28 cellular contexts compared by ENCODE assay signal in genomic region chr1:5428391-5428790, GRCh38.
"Had no signal": no experiment of that assay in that cellular context is flagged by ENCODE, and none has a peak within 500 bp of the region (broad histone marks: within the 10 kb centered on the region; RNA-seq: fewer than 3 reads in every experiment).

No MANE protein-coding gene starts in this region.

- H3K9me3 ChIP-seq: esophagus muscularis mucosa, neutrophil, right lobe of liver, transverse colon, vagina had no signal

- ATAC-seq: activated CD4-positive, CD25-positive, alpha-beta regulatory T cell treated with anti-CD3 and anti-CD28 coated beads, Interleukin-2, amount 50 U/mL, for 24 hours; left cardiac atrium; left ventricle myocardium superior; right lobe of liver had no signal

- H3K36me3 ChIP-seq: esophagus muscularis mucosa, neutrophil, right lobe of liver, transverse colon, vagina, WERI-Rb-1 had no signal

- H3K9me3 Mint-ChIP-seq: activated CD4-positive, alpha-beta memory T cell treated with anti-CD3 and anti-CD28 coated beads for 36 hours; activated CD4-positive, alpha-beta T cell treated with anti-CD3 and anti-CD28 coated beads, Interleukin-2, amount 10 ng/mL, durations not matched to agents 24 days and 14 days; activated naive CD4-positive, alpha-beta T cell treated with anti-CD3 and anti-CD28 coated beads for 36 hours; activated naive CD8-positive, alpha-beta T cell treated with anti-CD3 and anti-CD28 coated beads, Interleukin-2, amount 10 ng/mL, durations not matched to agents 7 days and 5 days; activated T-helper 1 cell treated with anti-CD3 and anti-CD28 coated beads, Interleukin-12 subunit alpha, Interleukin-12 subunit beta, Interleukin-2, Interleukin-4 antibody, amounts not matched to agents 30 ng/mL and 10 ng/mL and 1 ng/mL, durations not matched to agents 14 hours and 24 hours and 36 hours; dendritic cell treated with granulocyte-macrophage colony-stimulating factor and Interleukin-4, amounts not matched to agents 40 ng/mL and 50 ng/mL, for 4 days; endodermal cell; nephron had no signal

- H3K27ac Mint-ChIP-seq: activated CD4-positive, alpha-beta memory T cell treated with anti-CD3 and anti-CD28 coated beads for 36 hours; activated CD4-positive, alpha-beta T cell treated with anti-CD3 and anti-CD28 coated beads, Interleukin-2, amount 10 ng/mL, durations not matched to agents 24 days and 14 days; activated naive CD4-positive, alpha-beta T cell treated with anti-CD3 and anti-CD28 coated beads for 36 hours; activated T-helper 1 cell treated with anti-CD3 and anti-CD28 coated beads, Interleukin-12 subunit alpha, Interleukin-12 subunit beta, Interleukin-2, Interleukin-4 antibody, amounts not matched to agents 30 ng/mL and 10 ng/mL and 1 ng/mL, durations not matched to agents 14 hours and 24 hours and 36 hours; dendritic cell treated with granulocyte-macrophage colony-stimulating factor and Interleukin-4, amounts not matched to agents 40 ng/mL and 50 ng/mL, for 4 days; endodermal cell; nephron had no signal

- H3K36me3 Mint-ChIP-seq: activated CD4-positive, alpha-beta memory T cell treated with anti-CD3 and anti-CD28 coated beads for 36 hours; activated naive CD8-positive, alpha-beta T cell treated with anti-CD3 and anti-CD28 coated beads, Interleukin-2, amount 10 ng/mL, durations not matched to agents 7 days and 5 days had no signal

- H3K4me1 Mint-ChIP-seq: nephron had no signal

- H3K4me3 Mint-ChIP-seq: activated CD4-positive, alpha-beta memory T cell treated with anti-CD3 and anti-CD28 coated beads for 36 hours; activated CD4-positive, alpha-beta T cell treated with anti-CD3 and anti-CD28 coated beads, Interleukin-2, amount 10 ng/mL, durations not matched to agents 24 days and 14 days; activated naive CD4-positive, alpha-beta T cell treated with anti-CD3 and anti-CD28 coated beads for 36 hours; activated naive CD8-positive, alpha-beta T cell treated with anti-CD3 and anti-CD28 coated beads, Interleukin-2, amount 10 ng/mL, durations not matched to agents 7 days and 5 days; activated T-helper 1 cell treated with anti-CD3 and anti-CD28 coated beads, Interleukin-12 subunit alpha, Interleukin-12 subunit beta, Interleukin-2, Interleukin-4 antibody, amounts not matched to agents 30 ng/mL and 10 ng/mL and 1 ng/mL, durations not matched to agents 14 hours and 24 hours and 36 hours; dendritic cell treated with granulocyte-macrophage colony-stimulating factor and Interleukin-4, amounts not matched to agents 40 ng/mL and 50 ng/mL, for 4 days; endodermal cell; nephron had no signal

- H3K27me3 ChIP-seq: right lobe of liver had no signal

- H3K4me3 ChIP-seq: esophagus muscularis mucosa, right lobe of liver, transverse colon, vagina had no signal

- DNase-seq: activated CD4-positive, alpha-beta memory T cell treated with anti-CD3 and anti-CD28 coated beads for 36 hours; activated CD4-positive, alpha-beta T cell treated with anti-CD3 and anti-CD28 coated beads, Interleukin-2, amount 10 ng/mL, durations not matched to agents 24 days and 14 days; activated CD8-positive, alpha-beta memory T cell treated with anti-CD3 and anti-CD28 coated beads, Interleukin-2, amount 50 U/mL, for 4 hours; activated effector memory CD4-positive, alpha-beta T cell treated with anti-CD3 and anti-CD28 coated beads, Interleukin-2, amount 50 U/mL, for 16 hours; activated naive CD4-positive, alpha-beta T cell treated with anti-CD3 and anti-CD28 coated beads for 36 hours; activated naive CD8-positive, alpha-beta T cell treated with anti-CD3 and anti-CD28 coated beads, Interleukin-2, amount 10 ng/mL, durations not matched to agents 7 days and 5 days; activated T-cell treated with anti-CD3 and anti-CD28 coated beads, Interleukin-2, amount 50 U/mL, for 1 hour; amniotic stem cell; central memory CD4-positive, alpha-beta T cell; endodermal cell; foreskin melanocyte; islet precursor cell; left cardiac atrium; left ventricle myocardium superior; mammary epithelial cell; right lobe of liver; stimulated activated CD4-positive, alpha-beta T cell treated with anti-CD3 and anti-CD28 coated beads, Interleukin-2, amount 100 ng/mL, for 48 hours; stimulated activated naive CD4-positive, alpha-beta T cell treated with Interleukin-2 at 50 U/mL for 16 hours; T-helper 9 cell; transverse colon; WERI-Rb-1 had no signal

- H3K4me1 ChIP-seq: esophagus muscularis mucosa, transverse colon, vagina had no signal

- H3K27ac ChIP-seq: esophagus muscularis mucosa, neutrophil, right lobe of liver, transverse colon, vagina, WERI-Rb-1 had no signal
